8 cellular contexts compared by ENCODE assay signal in genomic region chr1:206663832-206664652, GRCh38. TPM values are rescaled to one million over a fixed set of nuclear protein-coding genes. Genes with fewer than 3 reads are reported as not detected.
DNase-seq lines count a peak whose midpoint lies in the region; ATAC-seq and TF ChIP-seq lines count a peak whose summit lies in the region.

No MANE protein-coding gene starts in this region.

- intact Hi-C loops in CD4-positive, alpha-beta memory T cell (cut with micrococcal nuclease): loop anchor here (1.0 to 5.0 kb wide), 5 partner anchors 30 to 202 kb away; no protein-coding TSS in a partner anchor
- intact Hi-C loops in gastrocnemius medialis (cut with DNase I; ENCODE audit: low total_unique reads): loop anchor here (1.0 to 5.0 kb wide), 2 partner anchors 30 to 228 kb away; no protein-coding TSS in a partner anchor

- no peaks in the 10 kb centered on the region for H3K36me3 ChIP-seq in CD4-positive, alpha-beta memory T cell (ENCODE audit: insufficient read depth, low read length)
- H3K36me3 ChIP-seq in gastrocnemius medialis: no peaks in the 10 kb centered on the region

- TF ChIP-seq CTCF in gastrocnemius medialis (IDR thresholded peaks at IDR 0.05 in 4 of 5, conservative IDR thresholded peaks at IDR 0.05 in 1 of 5): peak; percentile 90 to 97 (median 94)

- peak; percentile 64 to 76 (median 69) for DNase-seq in CD4-positive, alpha-beta memory T cell
- peak; percentile 81 for DNase-seq in NCI-H1105 treated with DMSO at 0.1 percent for 48 hours (lab: John Stamatoyannopoulos, UW)
- DNase-seq in T-cell: peak in 33 of 34 experiments; percentile 24 to 75 (median 55)
- peak; percentile 52 for DNase-seq in amniotic epithelial cell (ENCODE audit: low read depth)
- peak; percentile 64 for DNase-seq in hepatic stellate cell (ENCODE audit: low spot score)
- DNase-seq in gastrocnemius medialis: peak; percentile 62 to 81

- no peaks in the 10 kb centered on the region for H3K27me3 ChIP-seq in CD4-positive, alpha-beta memory T cell (ENCODE audit: insufficient read depth, low read length)
- no peaks in the 10 kb centered on the region for H3K27me3 ChIP-seq in gastrocnemius medialis

- POLR2A ChIA-PET in CD4-positive, alpha-beta memory T cell (lab: Charles Lee; ENCODE audit: partially characterized antibody): interaction anchor here (0.5 to 2.3 kb wide), 6 partner anchors 29 to 658 kb away, joined by 3 to 13 read pairs (median 3); partner anchors contain the start of genes CD55, DYRK3 and EIF2D
- POLR2A ChIA-PET in T-cell (lab: Charles Lee): interaction anchor here in 1 of 2 donors (0.7 kb wide), 1 partner anchor 33 kb away, joined by 3 read pairs; no protein-coding TSS in a partner anchor

- in situ Hi-C loops in gastrocnemius medialis (cut with MboI; ENCODE audit: low sequenced_read_pairs in 4 of 4): loop anchor here in 1 of 4 donors (25.0 kb wide), 1 partner anchor 148 kb away; no protein-coding TSS in a partner anchor

- peaks cover 9 to 17% (median 11%) of the 10 kb centered on the region in 4 donors for H3K4me1 Mint-ChIP-seq in CD4-positive, alpha-beta memory T cell
- peaks cover 7 to 13% (median 7%) of the 10 kb centered on the region in 3 donors for H3K4me1 Mint-ChIP-seq in T-cell

- H3K27ac Mint-ChIP-seq in CD4-positive, alpha-beta memory T cell: peak overlapping the region in 2 of 7 donors; percentile 25 to 33
- H3K27ac Mint-ChIP-seq in T-cell: no peak overlapping the region

- peak in 1 of 2 donors; percentile 29 for TF ChIP-seq POLR2A in gastrocnemius medialis (IDR thresholded peaks at IDR 0.05)

- ATAC-seq in GM21529 (IDR thresholded peaks at IDR 0.05; ENCODE audit: unreplicated experiment) (peak; percentile 68), T-cell (replicated peaks in 1 of 4) (peak; percentile 66 to 90 (median 80)), gastrocnemius medialis (peak; percentile 70 to 75), HG02610 (IDR thresholded peaks at IDR 0.05; ENCODE audit: unreplicated experiment) (no peak)

- CTCF ChIA-PET in CD4-positive, alpha-beta memory T cell (lab: Charles Lee; ENCODE audit: partially characterized antibody): interaction anchor here (0.8 to 13.5 kb wide), 53 partner anchors 9 to 319 kb away, joined by 3 to 274 read pairs (median 6); partner anchors contain the start of genes DYRK3, EIF2D and IKBKE
- CTCF ChIA-PET in T-cell (lab: Charles Lee): interaction anchor here (0.5 to 4.2 kb wide), 57 partner anchors 8 to 1435 kb away, joined by 3 to 45 read pairs (median 4); partner anchors contain the start of genes DYRK3 (in 2 of the 2), EIF2D (in 1 of the 2) and IKBKE (in 1 of the 2)

- H3K9me3 Mint-ChIP-seq in CD4-positive, alpha-beta memory T cell: no peaks in the 10 kb centered on the region
- no peaks in the 10 kb centered on the region for H3K9me3 Mint-ChIP-seq in T-cell

- H3K9me3 ChIP-seq in CD4-positive, alpha-beta memory T cell (ENCODE audit: control insufficient read depth in 1 of 2, low read length in 2 of 2): no peaks in the 10 kb centered on the region
- H3K9me3 ChIP-seq in gastrocnemius medialis: no peaks in the 10 kb centered on the region

- no peak overlapping the region for H3K27ac ChIP-seq in CD4-positive, alpha-beta memory T cell (ENCODE audit: low read depth, low read length)
- H3K27ac ChIP-seq in gastrocnemius medialis: peak overlapping the region; percentile 83 to 91 (median 89)

- peaks cover 12 to 17% of the 10 kb centered on the region in 2 donors for H3K27me3 Mint-ChIP-seq in CD4-positive, alpha-beta memory T cell
- peaks cover 14 to 30% of the 10 kb centered on the region in 2 donors for H3K27me3 Mint-ChIP-seq in T-cell

- no peaks in the 10 kb centered on the region for H3K36me3 Mint-ChIP-seq in CD4-positive, alpha-beta memory T cell
- H3K36me3 Mint-ChIP-seq in T-cell: no peaks in the 10 kb centered on the region

- no peak overlapping the region for H3K4me3 ChIP-seq in CD4-positive, alpha-beta memory T cell (ENCODE audit: low read length in 2 of 2)
- H3K4me3 ChIP-seq in gastrocnemius medialis: peak overlapping the region; percentile 35 to 46 (median 42)

- peak overlapping the region in 2 of 8 donors; percentile 24 to 47 for H3K4me3 Mint-ChIP-seq in CD4-positive, alpha-beta memory T cell
- no peak overlapping the region for H3K4me3 Mint-ChIP-seq in T-cell

- peaks cover 14% of the 10 kb centered on the region for H3K4me1 ChIP-seq in CD4-positive, alpha-beta memory T cell (ENCODE audit: insufficient read depth, low read length)
- peaks cover 34 to 51% of the 10 kb centered on the region in 2 donors for H3K4me1 ChIP-seq in gastrocnemius medialis

RNA-seq across cellular contexts. Expression of gene MAPKAPK2, which starts 20.7 kb away (rescaled TPM):
- total RNA-seq in CD4-positive, alpha-beta memory T cell: 10 to 100 TPM; 71.7 to 72.8 TPM
- 1 to 10 TPM; 1.3 to 3.9 TPM for polyA plus RNA-seq in CD4-positive, alpha-beta memory T cell
- total RNA-seq in T-cell (100 to 1,000 TPM in 1 of 5 donors, 10 to 100 TPM in 4; 64.3 to 117 (median 78.4) TPM), gastrocnemius medialis (100 to 1,000 TPM; 115 to 207 (median 140) TPM)

RNA-seq across cellular contexts. Expression of gene DYRK3, which starts 28.7 kb away (rescaled TPM):
- total RNA-seq in CD4-positive, alpha-beta memory T cell: 1 to 10 TPM in 1 of 2 experiments, under 1 TPM in 1; 0.78 to 1.2 TPM
- under 1 TPM in 1 of 2 donors, not detected in 1; 0.22 TPM for polyA plus RNA-seq in CD4-positive, alpha-beta memory T cell
- total RNA-seq in T-cell (1 to 10 TPM in 4 of 5 donors, under 1 TPM in 1; 0.73 to 2.0 (median 1.6) TPM), gastrocnemius medialis (1 to 10 TPM in 2 of 4 donors, under 1 TPM in 2; 0.85 to 1.8 (median 1.0) TPM)

RNA-seq across cellular contexts. Expression of gene EIF2D, which starts 51.8 kb away (rescaled TPM):
- 10 to 100 TPM; 53.5 to 54.5 TPM for total RNA-seq in CD4-positive, alpha-beta memory T cell
- polyA plus RNA-seq in CD4-positive, alpha-beta memory T cell: 10 to 100 TPM; 33.5 to 38.9 TPM
- total RNA-seq in T-cell (10 to 100 TPM; 48.0 to 56.7 (median 49.3) TPM), gastrocnemius medialis (10 to 100 TPM; 23.7 to 61.2 (median 38.6) TPM)

Comparison
In these comparisons a context has a peak if more than half of its experiments do, and no peak if none do; other contexts are left out.
1. H3K4me3 ChIP-seq: peak in gastrocnemius medialis (4 of 4); none in CD4-positive, alpha-beta memory T cell (0 of 2).
2. Peak in every context shown above with its lines, with median percentiles within 50 percentile points of each other: DNase-seq.